8 cellular contexts compared by ENCODE assay signal in genomic region chr19:41995959-41996797, GRCh38. TPM values are rescaled to one million over a fixed set of nuclear protein-coding genes. Genes with fewer than 3 reads are reported as not detected.
DNase-seq lines count a peak whose midpoint lies in the region; ATAC-seq and TF ChIP-seq lines count a peak whose summit lies in the region.

No MANE protein-coding gene starts in this region.

- no peaks in the 10 kb centered on the region for H3K9me3 ChIP-seq in body of pancreas

- H3K4me1 ChIP-seq in body of pancreas, result peaks cover 15% of the 10 kb centered on the region

- no peaks in the 10 kb centered on the region for H3K36me3 ChIP-seq in body of pancreas (replicated peaks in 1 of 2; ENCODE audit: insufficient read depth in 1 of 2, low read depth in 2 of 2)

- no peak for ATAC-seq in HG02610 (IDR thresholded peaks at IDR 0.05; ENCODE audit: unreplicated experiment)
- no peak for ATAC-seq in GM18519 (IDR thresholded peaks at IDR 0.05; ENCODE audit: low FRiP score, unreplicated experiment)
- no peak for ATAC-seq in body of pancreas

- intact Hi-C loops in body of pancreas (cut with DNase I), result no loop called here

- H3K27ac ChIP-seq in body of pancreas, result no peak overlapping the region

- DNase-seq in Ammon's horn (ENCODE audit: low spot score) (peak; percentile 63), DMS53 treated with DMSO at 0.1 percent for 48 hours (lab: John Stamatoyannopoulos, UW; ENCODE audit: unreplicated experiment) (peak; percentile 19), NCI-H2227 treated with DMSO at 0.1 percent for 48 hours (lab: John Stamatoyannopoulos, UW) (peak; percentile 98), hypothalamus (lab: John Stamatoyannopoulos, UW) (peak in 30 of 51 donors; percentile 6 to 71 (median 28)), body of pancreas (no peak), activated gamma-delta T cell treated with Interleukin-2 at 50 U/mL for 16 hours (no peak)

- TF ChIP-seq POLR2A in body of pancreas (IDR thresholded peaks at IDR 0.05), result no peak

- 29 to 40% methylated on average over 12 of the region's 12 CpGs for WGBS in body of pancreas, 2 donors

- H3K4me3 ChIP-seq in body of pancreas, result no peak overlapping the region

- no peak for TF ChIP-seq CTCF in body of pancreas (IDR thresholded peaks at IDR 0.05)

- peaks cover 0 to 27% of the 10 kb centered on the region in 2 donors for H3K27me3 ChIP-seq in body of pancreas

RNA-seq across cellular contexts. Expression of gene ATP1A3, which starts 2.1 kb away (rescaled TPM):
- under 1 TPM in 1 of 2 donors, not detected in 1; 0.26 TPM for total RNA-seq in body of pancreas

RNA-seq across cellular contexts. Expression of gene RABAC1, which starts 37.1 kb away (rescaled TPM):
- 10 to 100 TPM; 87.3 to 88.5 TPM for total RNA-seq in body of pancreas

Comparison
In these comparisons a context has a peak if more than half of its experiments do, and no peak if none do; other contexts are left out.
1. DNase-seq: peak in Ammon's horn (single experiment), DMS53 treated with DMSO at 0.1 percent for 48 hours (single experiment), NCI-H2227 treated with DMSO at 0.1 percent for 48 hours (single experiment) and hypothalamus (30 of 51); none in body of pancreas (0 of 4) and activated gamma-delta T cell treated with Interleukin-2 at 50 U/mL for 16 hours (single experiment).